Comparison of ENCODE assay signal across 2 cellular contexts in the genomic region with DNA sequence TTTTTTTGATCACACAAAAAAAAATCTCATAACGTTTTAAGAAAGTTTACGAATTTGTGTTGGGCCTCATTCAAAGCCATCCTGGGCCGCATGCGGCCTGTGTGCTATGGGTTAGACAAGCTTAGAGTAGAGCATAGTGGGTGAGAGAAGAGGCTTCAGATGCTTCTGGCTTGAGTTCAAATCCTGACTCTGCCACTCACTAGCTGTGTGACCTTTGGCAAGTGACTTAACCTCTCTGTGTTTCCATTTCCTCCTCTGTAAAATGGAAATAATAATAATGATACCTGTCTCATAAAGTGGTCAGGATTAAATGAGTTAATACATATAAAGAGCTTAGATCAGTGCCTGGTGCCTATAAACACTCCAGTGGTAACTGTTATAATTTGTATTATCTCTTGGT.
TF ChIP-seq lines count a peak whose summit lies in the region.

No MANE protein-coding gene starts in this region.

TF ChIP-seq in HCT116, 20 proteins besides CTCF, POLR2A, EP300 and RAD21:
- TF ChIP-seq SP1 (IDR thresholded peaks at IDR 0.05; ENCODE audit: low read depth) (no peak), JUND (IDR thresholded peaks at IDR 0.05) (no peak), EZH2 (IDR thresholded peaks at IDR 0.05) (no peak), POLR2AphosphoS5 (IDR thresholded peaks at IDR 0.05; ENCODE audit: low read depth, low read length) (no peak)

TF ChIP-seq in GM12878, 131 proteins besides CTCF, POLR2A, EP300 and RAD21:
- TF ChIP-seq SMARCA5 (IDR thresholded peaks at IDR 0.05) (peak; percentile 61; the same call in 1 of the 2 replicates), ESRRA (IDR thresholded peaks at IDR 0.05; ENCODE audit: low read length) (no peak)
